ENCODE assay signal across 8 cellular contexts in the genomic region with DNA sequence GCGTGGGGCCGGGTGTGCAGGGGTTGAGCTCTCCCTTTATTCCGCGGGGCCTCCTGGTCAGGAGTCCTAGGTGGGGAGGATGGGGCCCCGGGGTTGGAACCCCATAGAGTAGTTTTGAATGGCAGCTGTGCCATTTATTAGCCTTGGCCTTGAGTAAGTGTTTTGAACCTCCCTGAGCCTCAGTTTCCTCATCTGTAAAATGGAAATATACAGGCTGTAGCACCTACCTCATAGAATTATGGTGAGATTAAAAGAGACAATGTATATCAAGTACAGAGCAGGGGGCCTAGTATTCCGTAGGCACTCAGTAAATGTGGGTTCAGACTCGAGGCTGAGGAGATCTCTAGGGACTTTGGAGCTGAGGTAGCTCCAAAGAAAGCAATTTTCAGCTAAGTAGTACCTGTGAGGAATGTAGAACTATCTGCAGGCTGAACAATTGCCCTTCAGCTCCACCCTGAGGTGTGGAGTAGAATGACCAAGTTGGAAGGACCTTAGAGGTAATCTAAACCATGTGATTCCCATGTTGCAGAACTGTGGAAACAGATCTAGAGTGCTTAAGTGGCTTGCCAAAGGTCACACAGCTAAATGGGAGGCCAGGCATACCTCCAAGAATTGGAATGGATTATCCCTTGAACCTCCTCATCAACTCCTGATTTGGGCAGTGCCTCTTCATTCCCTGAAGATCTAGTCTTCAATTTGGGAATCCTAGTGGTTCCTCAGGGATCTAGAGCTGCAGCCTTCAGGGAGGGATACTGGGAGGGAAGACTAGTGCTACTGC. TPM values are rescaled to one million over a fixed set of nuclear protein-coding genes. Genes with fewer than 3 reads are reported as not detected.
A peak's percentile ranks its signal among the peaks of the same experiment; 100 is the strongest.
DNase-seq lines count a peak whose midpoint lies in the region; ATAC-seq and TF ChIP-seq lines count a peak whose summit lies in the region.

No MANE protein-coding gene starts in this region.

- CTCF ChIA-PET in activated CD4-positive, alpha-beta memory T cell treated with anti-CD3 and anti-CD28 coated beads for 36 hours (lab: Charles Lee) = interaction anchor here (0.6 to 5.3 kb wide), 32 partner anchors 10 to 264 kb away, joined by 3 to 40 read pairs (median 6); partner anchors contain the start of genes NUP98 and RHOG

- peak overlapping the region; percentile 21 for H3K27ac Mint-ChIP-seq in activated CD4-positive, alpha-beta memory T cell treated with anti-CD3 and anti-CD28 coated beads for 36 hours
- no peak overlapping the region for H3K27ac Mint-ChIP-seq in neural progenitor cell

- H3K79me2 ChIP-seq in neural progenitor cell (ENCODE audit: low read depth) = no peaks in the 10 kb centered on the region

- H3K4me2 ChIP-seq in neural progenitor cell = peak overlapping the region; percentile 95

- H2AFZ ChIP-seq in neural progenitor cell (replicated peaks) = peak overlapping the region; percentile 95

- no peaks in the 10 kb centered on the region for H3K9me3 ChIP-seq in neural progenitor cell (ENCODE audit: low read depth)

- DNase-seq in NCI-H345 (lab: John Stamatoyannopoulos, UW) (peak; percentile 30), fibroblast of peridontal ligament (ENCODE audit: extremely low read depth) (peak; percentile 63), neural progenitor cell (ENCODE audit: low spot score) (peak; percentile 27), dedifferentiated amniotic fluid mesenchymal stem cell (ENCODE audit: extremely low spot score) (no peak)
- DNase-seq in activated CD4-positive, alpha-beta memory T cell treated with anti-CD3 and anti-CD28 coated beads for 36 hours = peak; percentile 64

- no peaks in the 10 kb centered on the region for H4K20me1 ChIP-seq in neural progenitor cell (ENCODE audit: low read depth)

- POLR2A ChIA-PET in activated CD4-positive, alpha-beta memory T cell treated with anti-CD3 and anti-CD28 coated beads for 36 hours (lab: Charles Lee) = interaction anchor here (0.6 to 2.5 kb wide), 4 partner anchors 11 to 430 kb away, joined by 3 to 15 read pairs (median 3); partner anchors contain the start of genes NUP98 and ZNF195

- H3K36me3 Mint-ChIP-seq in activated CD4-positive, alpha-beta memory T cell treated with anti-CD3 and anti-CD28 coated beads for 36 hours = no peaks in the 10 kb centered on the region
- no peaks in the 10 kb centered on the region for H3K36me3 Mint-ChIP-seq in neural progenitor cell

- peak overlapping the region; percentile 78 for H3K4me3 ChIP-seq in neural progenitor cell

- H3K36me3 ChIP-seq in neural progenitor cell = no peaks in the 10 kb centered on the region

- H3K4me1 Mint-ChIP-seq in activated CD4-positive, alpha-beta memory T cell treated with anti-CD3 and anti-CD28 coated beads for 36 hours (ENCODE audit: low read depth) = peaks cover 18% of the 10 kb centered on the region
- peaks cover 13% of the 10 kb centered on the region for H3K4me1 Mint-ChIP-seq in neural progenitor cell

- TF ChIP-seq CTCF in C4-2B (conservative IDR thresholded peaks at IDR 0.05) (peak; percentile 76), neural progenitor cell (IDR thresholded peaks at IDR 0.05) (peak; percentile 35)

- intact Hi-C loops in activated CD4-positive, alpha-beta memory T cell treated with anti-CD3 and anti-CD28 coated beads for 36 hours (cut with micrococcal nuclease) = loop anchor here (1.0 to 5.0 kb wide), 4 partner anchors 12 to 127 kb away; partner anchors contain the start of gene NUP98

- ATAC-seq in GM18868 (IDR thresholded peaks at IDR 0.05; ENCODE audit: unreplicated experiment) = peak; percentile 81
- peak; percentile 67 for ATAC-seq in HG03103 (IDR thresholded peaks at IDR 0.05; ENCODE audit: low read depth, unreplicated experiment)

- no peaks in the 10 kb centered on the region for H3K27me3 Mint-ChIP-seq in activated CD4-positive, alpha-beta memory T cell treated with anti-CD3 and anti-CD28 coated beads for 36 hours
- peaks cover 2% of the 10 kb centered on the region for H3K27me3 Mint-ChIP-seq in neural progenitor cell (ENCODE audit: insufficient read depth, low read depth)

- H3K27ac ChIP-seq in C4-2B (peak overlapping the region; percentile 82), neural progenitor cell (no peak overlapping the region)

- no peaks in the 10 kb centered on the region for H3K9me3 Mint-ChIP-seq in activated CD4-positive, alpha-beta memory T cell treated with anti-CD3 and anti-CD28 coated beads for 36 hours
- H3K9me3 Mint-ChIP-seq in neural progenitor cell = no peaks in the 10 kb centered on the region

- peaks cover 4% of the 10 kb centered on the region for H3K4me1 ChIP-seq in neural progenitor cell

- H3K4me3 Mint-ChIP-seq in activated CD4-positive, alpha-beta memory T cell treated with anti-CD3 and anti-CD28 coated beads for 36 hours = peak overlapping the region; percentile 71
- peak overlapping the region; percentile 98 for H3K4me3 Mint-ChIP-seq in neural progenitor cell

- H3K9ac ChIP-seq in neural progenitor cell = no peak overlapping the region

- peaks cover 5% of the 10 kb centered on the region for H3F3A ChIP-seq in neural progenitor cell (ENCODE audit: low read depth)

- H3K27me3 ChIP-seq in neural progenitor cell = no peaks in the 10 kb centered on the region

RNA-seq across cellular contexts. Expression of gene PGAP2, which starts 0.7 kb away (rescaled TPM):
- total RNA-seq in activated CD4-positive, alpha-beta memory T cell treated with anti-CD3 and anti-CD28 coated beads for 36 hours = 10 to 100 TPM; 27.4 to 30.2 TPM
- 10.0 and 37.4 TPM in 2 replicates for total RNA-seq in neural progenitor cell (ENCODE audit: low replicate concordance)

RNA-seq across cellular contexts. Expression of gene NUP98, which starts 11.7 kb away (rescaled TPM):
- total RNA-seq in activated CD4-positive, alpha-beta memory T cell treated with anti-CD3 and anti-CD28 coated beads for 36 hours = 100 to 1,000 TPM in 1 of 2 experiments, 10 to 100 TPM in 1; 90.6 to 104 TPM
- 94.8 and 106 TPM in 2 replicates for total RNA-seq in neural progenitor cell (ENCODE audit: low replicate concordance)

RNA-seq across cellular contexts. Expression of gene RHOG, which starts 31.7 kb away (rescaled TPM):
- 100 to 1,000 TPM; 181 to 186 TPM for total RNA-seq in activated CD4-positive, alpha-beta memory T cell treated with anti-CD3 and anti-CD28 coated beads for 36 hours
- 5.9 and 19.9 TPM in 2 replicates for total RNA-seq in neural progenitor cell (ENCODE audit: low replicate concordance)

RNA-seq across cellular contexts. Expression of gene STIM1, which starts 46.4 kb away (rescaled TPM):
- total RNA-seq in activated CD4-positive, alpha-beta memory T cell treated with anti-CD3 and anti-CD28 coated beads for 36 hours = 10 to 100 TPM; 55.9 to 61.1 TPM
- total RNA-seq in neural progenitor cell (ENCODE audit: low replicate concordance) = 17.3 and 18.9 TPM in 2 replicates
